In genomic region chr2:2570871-2571270, GRCh38 we compare ENCODE assay signal across 19 cellular contexts.
DNase-seq lines count a peak whose midpoint lies in the region; TF ChIP-seq lines count a peak whose summit lies in the region.
"Had no signal": no experiment of that assay in that cellular context is flagged by ENCODE, and none has a peak within 500 bp of the region (broad histone marks: within the 10 kb centered on the region; RNA-seq: fewer than 3 reads in every experiment).

No MANE protein-coding gene starts in this region.

- H3K36me3 ChIP-seq in tibial nerve (no peaks in the 10 kb centered on the region), H7 (replicated peaks; ENCODE audit: control insufficient read depth, insufficient read depth, low read length) (no peaks in the 10 kb centered on the region)
- H3K36me3 ChIP-seq: BLaER1 had no signal

- no peaks in the 10 kb centered on the region for H3K9me3 ChIP-seq in tibial nerve

- TF ChIP-seq EP300 in tibial nerve (IDR thresholded peaks at IDR 0.05), result no peak

- no peaks in the 10 kb centered on the region for H3K36me3 Mint-ChIP-seq in activated T-cell treated with anti-CD3 and anti-CD28 coated beads, Interleukin-2, amount 50 U/mL, for 24 hours (ENCODE audit: low read depth)
- no peaks in the 10 kb centered on the region for H3K36me3 Mint-ChIP-seq in osteocyte (ENCODE audit: unreplicated experiment)
- H3K36me3 Mint-ChIP-seq: CD4-positive, CD25-positive, alpha-beta regulatory T cell had no signal

- 84 to 98% methylated on average over 2 to 5 of the region's 5 CpGs for WGBS in tibial nerve, 2 donors

- no peaks in the 10 kb centered on the region for H3K4me1 Mint-ChIP-seq in activated T-cell treated with anti-CD3 and anti-CD28 coated beads, Interleukin-2, amount 50 U/mL, for 24 hours (ENCODE audit: low read depth)
- H3K4me1 Mint-ChIP-seq in osteocyte (ENCODE audit: unreplicated experiment), result no peaks in the 10 kb centered on the region
- H3K4me1 Mint-ChIP-seq: B cell; CD4-positive, CD25-positive, alpha-beta regulatory T cell; CD8-positive, alpha-beta memory T cell had no signal

- no peak overlapping the region for H3K27ac ChIP-seq in tibial nerve
- H3K27ac ChIP-seq: 22Rv1, BLaER1, C4-2B had no signal

- peaks cover 0 to 5% of the 10 kb centered on the region in 2 donors for H3K27me3 ChIP-seq in tibial nerve
- H3K27me3 ChIP-seq in H7 (ENCODE audit: control insufficient read depth, insufficient read depth, low read length), result no peaks in the 10 kb centered on the region
- H3K27me3 ChIP-seq: BLaER1 had no signal

- no peak overlapping the region for H3K4me3 Mint-ChIP-seq in activated T-cell treated with anti-CD3 and anti-CD28 coated beads, Interleukin-2, amount 50 U/mL, for 24 hours
- H3K4me3 Mint-ChIP-seq in osteocyte (ENCODE audit: unreplicated experiment), result no peak overlapping the region
- H3K4me3 Mint-ChIP-seq: B cell; CD4-positive, CD25-positive, alpha-beta regulatory T cell; CD8-positive, alpha-beta memory T cell had no signal

- TF ChIP-seq CTCF in osteocyte (IDR thresholded peaks at IDR 0.05) (no peak), tibial nerve (IDR thresholded peaks at IDR 0.05) (no peak)

- H3K9me3 Mint-ChIP-seq in activated T-cell treated with anti-CD3 and anti-CD28 coated beads, Interleukin-2, amount 50 U/mL, for 24 hours, result no peaks in the 10 kb centered on the region
- peaks cover 7% of the 10 kb centered on the region for H3K9me3 Mint-ChIP-seq in osteocyte (ENCODE audit: unreplicated experiment)

- H3K27ac Mint-ChIP-seq in activated T-cell treated with anti-CD3 and anti-CD28 coated beads, Interleukin-2, amount 50 U/mL, for 24 hours, result no peak overlapping the region
- no peak overlapping the region for H3K27ac Mint-ChIP-seq in osteocyte (ENCODE audit: unreplicated experiment)
- H3K27ac Mint-ChIP-seq: B cell; CD8-positive, alpha-beta memory T cell had no signal

- H3K4me1 ChIP-seq in tibial nerve, result no peaks in the 10 kb centered on the region
- H3K4me1 ChIP-seq: BLaER1 had no signal

- no peaks in the 10 kb centered on the region for H3K27me3 Mint-ChIP-seq in activated T-cell treated with anti-CD3 and anti-CD28 coated beads, Interleukin-2, amount 50 U/mL, for 24 hours
- H3K27me3 Mint-ChIP-seq in osteocyte (ENCODE audit: unreplicated experiment), result no peaks in the 10 kb centered on the region
- H3K27me3 Mint-ChIP-seq: B cell; CD4-positive, CD25-positive, alpha-beta regulatory T cell; CD8-positive, alpha-beta memory T cell had no signal

- TF ChIP-seq POLR2A in tibial nerve (IDR thresholded peaks at IDR 0.05), result no peak

- H3K4me3 ChIP-seq in tibial nerve, result no peak overlapping the region
- no peak overlapping the region for H3K4me3 ChIP-seq in H7 (ENCODE audit: insufficient read depth, low read depth, low read length)
- H3K4me3 ChIP-seq: BLaER1 had no signal

- peak; percentile 16 for DNase-seq in activated T-cell treated with anti-CD3 and anti-CD28 coated beads, Interleukin-2, amount 50 U/mL, for 24 hours
- DNase-seq in activated T-cell treated with anti-CD3 and anti-CD28 coated beads, Interleukin-2, amount 50 U/mL, for 48 hours, result no peak
- DNase-seq in islet precursor cell, result peak; percentile 31
- DNase-seq in osteocyte (ENCODE audit: extremely low spot score, unreplicated experiment), result peak; percentile 78
- no peak for DNase-seq in tibial nerve (ENCODE audit: low spot score in 2 of 2)
- no peak for DNase-seq in H7
- no peak for DNase-seq in OCI-M1 (lab: John Stamatoyannopoulos, UW)
- DNase-seq: CD4-positive, CD25-positive, alpha-beta regulatory T cell; CD8-positive, alpha-beta memory T cell; DMS 273 treated with DMSO at 0.1 percent for 48 hours; DMS53; DMS79 treated with DMSO at 0.1 percent for 48 hours; GF-D8; GOT3; HCEC 1CT had no signal

Comparison
In these comparisons a context has a peak if more than half of its experiments do, and no peak if none do; other contexts are left out.
1. DNase-seq: peak in activated T-cell treated with anti-CD3 and anti-CD28 coated beads, Interleukin-2, amount 50 U/mL, for 24 hours (single experiment), islet precursor cell (single experiment) and osteocyte (single experiment); none in activated T-cell treated with anti-CD3 and anti-CD28 coated beads, Interleukin-2, amount 50 U/mL, for 48 hours (0 of 2), tibial nerve (0 of 2), H7 (single experiment) and OCI-M1 (single experiment).